ENCODE assay signal across 1 cellular context in the genomic region with DNA sequence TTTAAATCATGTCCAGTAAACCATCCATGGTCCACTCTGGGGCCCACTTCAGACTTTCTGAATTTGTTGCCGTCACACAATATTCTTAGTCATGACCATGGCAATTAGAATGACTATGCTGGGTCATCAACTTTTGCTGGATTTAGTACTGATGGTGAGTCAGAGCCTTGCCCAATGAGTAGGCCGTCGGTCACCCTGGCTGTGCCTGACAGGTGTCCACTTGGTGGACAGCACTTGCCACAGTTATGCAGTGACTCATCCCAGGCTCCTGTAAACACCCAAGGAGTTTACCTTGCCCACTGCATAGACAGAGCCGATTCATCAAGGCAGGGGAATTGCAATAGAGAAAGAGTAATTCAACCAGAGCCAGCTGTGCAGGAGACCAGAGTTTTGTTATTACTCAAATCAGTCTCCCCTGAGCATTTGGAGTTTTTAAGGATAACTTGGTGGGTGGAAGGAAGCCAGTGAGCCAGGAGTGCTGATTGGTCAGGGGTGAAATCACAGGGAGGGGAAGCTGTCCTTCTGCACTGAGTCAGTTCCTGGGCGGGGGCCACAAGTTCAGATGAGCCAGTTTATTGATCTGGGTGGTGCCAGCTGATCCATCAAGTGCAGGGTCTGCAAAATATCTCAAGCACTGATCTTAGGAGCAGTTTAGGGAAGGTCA.
TF ChIP-seq lines count a peak whose summit lies in the region.

No MANE protein-coding gene starts in this region.

TF ChIP-seq in IMR-90, 13 proteins besides CTCF, POLR2A, EP300 and RAD21 (continued from another document):
- TF ChIP-seq, protein P1, sequence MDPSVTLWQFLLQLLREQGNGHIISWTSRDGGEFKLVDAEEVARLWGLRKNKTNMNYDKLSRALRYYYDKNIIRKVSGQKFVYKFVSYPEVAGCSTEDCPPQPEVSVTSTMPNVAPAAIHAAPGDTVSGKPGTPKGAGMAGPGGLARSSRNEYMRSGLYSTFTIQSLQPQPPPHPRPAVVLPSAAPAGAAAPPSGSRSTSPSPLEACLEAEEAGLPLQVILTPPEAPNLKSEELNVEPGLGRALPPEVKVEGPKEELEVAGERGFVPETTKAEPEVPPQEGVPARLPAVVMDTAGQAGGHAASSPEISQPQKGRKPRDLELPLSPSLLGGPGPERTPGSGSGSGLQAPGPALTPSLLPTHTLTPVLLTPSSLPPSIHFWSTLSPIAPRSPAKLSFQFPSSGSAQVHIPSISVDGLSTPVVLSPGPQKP (IDR thresholded peaks at IDR 0.05; ENCODE audit: borderline replicate concordance, low read depth, low read length), result no peak
- TF ChIP-seq FOS (IDR thresholded peaks at IDR 0.05; ENCODE audit: low read depth, low read length) (peak; percentile 97), BHLHE40 (IDR thresholded peaks at IDR 0.05; ENCODE audit: low read depth, low read length) (peak; percentile 75), RCOR1 (IDR thresholded peaks at IDR 0.05; ENCODE audit: insufficient replicate concordance, low read length) (peak; percentile 99)
